13 cellular contexts compared by ENCODE assay signal in the genomic region with DNA sequence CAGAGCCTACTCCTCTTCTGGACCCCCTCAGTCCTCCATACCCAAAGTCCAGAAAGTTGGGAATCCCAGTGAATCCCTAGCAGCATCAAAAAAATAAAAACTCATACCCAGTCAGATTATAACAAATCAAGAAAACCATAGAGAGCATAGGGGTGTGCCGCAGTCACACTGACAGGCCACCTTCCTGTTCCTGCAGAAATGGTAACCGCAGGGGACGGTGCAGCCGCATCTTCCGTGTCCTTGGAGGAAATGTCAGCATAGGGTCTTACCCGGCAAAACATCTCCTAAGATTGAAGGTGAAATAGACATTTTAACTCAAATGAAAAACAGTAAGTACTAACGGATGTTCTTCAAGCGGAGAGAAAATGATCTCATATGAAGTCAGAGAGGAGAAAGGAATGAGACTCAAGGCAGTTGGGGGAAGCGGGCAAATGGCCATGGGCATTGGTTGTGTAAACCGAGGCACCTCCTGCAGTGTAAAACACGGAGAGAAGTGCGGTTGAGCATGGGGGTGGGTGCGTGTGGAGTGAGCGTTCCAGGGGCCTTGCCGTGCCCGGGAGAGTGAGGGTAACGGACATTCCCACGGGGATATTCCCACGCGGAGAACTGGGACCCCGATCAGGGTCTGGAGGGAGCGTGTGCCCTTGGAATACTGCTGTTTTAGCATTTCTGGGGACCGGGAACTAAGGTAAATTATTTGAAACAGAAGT.
"Had no signal": no experiment of that assay in that cellular context is flagged by ENCODE, and none has a peak within 500 bp of the region (broad histone marks: within the 10 kb centered on the region; RNA-seq: fewer than 3 reads in every experiment).

No MANE protein-coding gene starts in this region.

- H3K27me3 ChIP-seq: tibial nerve had no signal

- H3K4me3 ChIP-seq: tibial nerve had no signal

- H3K27ac Mint-ChIP-seq: activated CD4-positive, alpha-beta T cell treated with anti-CD3 and anti-CD28 coated beads, Interleukin-2, amount 10 ng/mL, durations not matched to agents 7 days and 5 days; memory B cell; nephron progenitor cell; T-helper 1 cell treated with Interleukin-12 subunit alpha and Interleukin-12 subunit beta and Interleukin-4 antibody, amounts not matched to agents 30 μg/mL and 1 μg/mL, for 36 hours had no signal

- H3K4me3 Mint-ChIP-seq: activated CD4-positive, alpha-beta T cell treated with anti-CD3 and anti-CD28 coated beads, Interleukin-2, amount 10 ng/mL, durations not matched to agents 7 days and 5 days; memory B cell; nephron progenitor cell; T-helper 1 cell treated with Interleukin-12 subunit alpha and Interleukin-12 subunit beta and Interleukin-4 antibody, amounts not matched to agents 30 μg/mL and 1 μg/mL, for 36 hours had no signal

- H3K27me3 Mint-ChIP-seq: activated CD4-positive, alpha-beta T cell treated with anti-CD3 and anti-CD28 coated beads, Interleukin-2, amount 10 ng/mL, durations not matched to agents 7 days and 5 days; memory B cell had no signal

- H3K4me1 Mint-ChIP-seq: activated CD4-positive, alpha-beta T cell treated with anti-CD3 and anti-CD28 coated beads, Interleukin-2, amount 10 ng/mL, durations not matched to agents 7 days and 5 days; nephron progenitor cell had no signal

- H3K9me3 Mint-ChIP-seq: activated CD4-positive, alpha-beta T cell treated with anti-CD3 and anti-CD28 coated beads, Interleukin-2, amount 10 ng/mL, durations not matched to agents 7 days and 5 days; memory B cell; T-helper 1 cell treated with Interleukin-12 subunit alpha and Interleukin-12 subunit beta and Interleukin-4 antibody, amounts not matched to agents 30 μg/mL and 1 μg/mL, for 36 hours had no signal

- DNase-seq: activated CD4-positive, alpha-beta T cell treated with anti-CD3 and anti-CD28 coated beads, Interleukin-2, amount 10 ng/mL, durations not matched to agents 7 days and 5 days; activated CD4-positive, CD25-positive, alpha-beta regulatory T cell; activated gamma-delta T cell; activated T-cell treated with anti-CD3 and anti-CD28 coated beads, Interleukin-2, amount 50 U/mL, for 1 hour; caudate nucleus; cortex of kidney; erythroblast; hippocampal formation; nephron progenitor cell; stimulated activated CD4-positive, alpha-beta T cell treated with anti-CD3 and anti-CD28 coated beads, Interleukin-4, amount 100 ng/mL, for 4 hours had no signal

- H3K9me3 ChIP-seq: tibial nerve had no signal

- H3K4me1 ChIP-seq: tibial nerve had no signal

- H3K27ac ChIP-seq: tibial nerve had no signal
